ENCODE assay signal across 1 cellular context in genomic region chr1:41432481-41433280, GRCh38.
TF ChIP-seq lines count a peak whose summit lies in the region.

No MANE protein-coding gene starts in this region.

TF ChIP-seq in K562, 482 proteins besides CTCF, POLR2A, EP300 and RAD21 (continued from another document and continues in another):
- TF ChIP-seq REST (CRISPR knock-in tag; IDR thresholded peaks at IDR 0.05; ENCODE audit: low read depth) (0 out of 2 replicates have a peak, but pooled peaks have one; percentile 25), ERF (CRISPR knock-in tag; IDR thresholded peaks at IDR 0.05) (0 out of 2 replicates have a peak, but pooled peaks have one; percentile 41), CREB3L1 (IDR thresholded peaks at IDR 0.05; ENCODE audit: borderline replicate concordance, low read depth) (no peak), STAT5B (CRISPR knock-in tag; IDR thresholded peaks at IDR 0.05) (no peak), L3MBTL2 (IDR thresholded peaks at IDR 0.05) (0 out of 2 replicates have a peak, but pooled peaks have one; percentile 19), THRB (CRISPR knock-in tag; conservative IDR thresholded peaks at IDR 0.05) (peak; percentile 68; the same call in 1 of the 2 replicates), ZNF212 (CRISPR knock-in tag; IDR thresholded peaks at IDR 0.05) (no peak), PPARD (CRISPR knock-in tag; IDR thresholded peaks at IDR 0.05) (no peak), TCF7L2 (IDR thresholded peaks at IDR 0.05; ENCODE audit: low read depth, low read length) (no peak), SMARCA4 (IDR thresholded peaks at IDR 0.05) (peak; percentile 29; the same call in 1 of the 2 replicates), E2F5 (CRISPR knock-in tag; IDR thresholded peaks at IDR 0.05) (no peak; the same call in 1 of the 2 replicates), ZEB2 (IDR thresholded peaks at IDR 0.05) (no peak; the same call in 1 of the 2 replicates), MAFF (IDR thresholded peaks at IDR 0.05; ENCODE audit: low read length) (no peak), HINFP (tag; conservative IDR thresholded peaks at IDR 0.05; ENCODE audit: low read depth) (no peak), RFX5 (IDR thresholded peaks at IDR 0.05; ENCODE audit: low read depth, low read length) (no peak), E2F4 (CRISPR knock-in tag; IDR thresholded peaks at IDR 0.05; ENCODE audit: low read depth) (no peak), DACH1 (IDR thresholded peaks at IDR 0.05; ENCODE audit: partially characterized antibody) (peak; percentile 18), PATZ1 (CRISPR knock-in tag; IDR thresholded peaks at IDR 0.05; ENCODE audit: borderline replicate concordance) (no peak), MAFG (tag; conservative IDR thresholded peaks at IDR 0.05) (peak; percentile 39), CREM (IDR thresholded peaks at IDR 0.05; ENCODE audit: low read depth) (peak; percentile 86), FIP1L1 (IDR thresholded peaks at IDR 0.05; ENCODE audit: low read depth, low read length, poor library complexity, severe bottlenecking) (no peak), E2F6 (IDR thresholded peaks at IDR 0.05; ENCODE audit: borderline replicate concordance in 1 of 2, extremely low read depth in 1 of 2, insufficient read depth in 1 of 2, insufficient read length in 1 of 2, low read depth in 1 of 2, low read length in 1 of 2, poor library complexity in 1 of 2, severe bottlenecking in 1 of 2) (no peak), ZNF217 (CRISPR knock-in tag; IDR thresholded peaks at IDR 0.05) (no peak), MAFK (IDR thresholded peaks at IDR 0.05; ENCODE audit: low read length) (no peak), CBX2 (IDR thresholded peaks at IDR 0.05; ENCODE audit: insufficient read depth, low read length, poor library complexity, severe bottlenecking) (no peak), DPF2 (IDR thresholded peaks at IDR 0.05) (peak; percentile 59; the same call in 1 of the 2 replicates), BRD9 (IDR thresholded peaks at IDR 0.05; ENCODE audit: low read depth, partially characterized antibody) (no peak), HDGF (IDR thresholded peaks at IDR 0.05) (0 out of 2 replicates have a peak, but pooled peaks have one; percentile 75), MCM2 (IDR thresholded peaks at IDR 0.05; ENCODE audit: low read depth) (no peak), MCM5 (IDR thresholded peaks at IDR 0.05; ENCODE audit: low read depth) (no peak), JUNB (CRISPR knock-in tag; conservative IDR thresholded peaks at IDR 0.05) (peak; percentile 60; the same call in 1 of the 2 replicates), E2F3 (CRISPR knock-in tag; IDR thresholded peaks at IDR 0.05) (0 out of 2 replicates have a peak, but pooled peaks have one; percentile 20), RBM39 (optimal IDR thresholded peaks at IDR 0.05; ENCODE audit: low read depth, low read length) (peak; percentile 29), BRF1 (IDR thresholded peaks at IDR 0.05; ENCODE audit: borderline replicate concordance, extremely low read depth, insufficient read length) (no peak), ZNF785 (CRISPR knock-in tag; IDR thresholded peaks at IDR 0.05) (no peak), NCOA6 (IDR thresholded peaks at IDR 0.05) (no peak), ZNF311 (CRISPR knock-in tag; IDR thresholded peaks at IDR 0.05) (no peak), SMC3 (conservative IDR thresholded peaks at IDR 0.05; ENCODE audit: insufficient read depth, low read depth, low read length) (peak; percentile 99), NCOR1 (IDR thresholded peaks at IDR 0.05) (no peak), HSF4 (CRISPR knock-in tag; IDR thresholded peaks at IDR 0.05; ENCODE audit: borderline replicate concordance) (no peak), GABPB1 (CRISPR knock-in tag; IDR thresholded peaks at IDR 0.05) (peak; percentile 69; the same call in 1 of the 2 replicates), CHCHD3 (CRISPR knock-in tag; IDR thresholded peaks at IDR 0.05) (no peak), CBX3 (IDR thresholded peaks at IDR 0.05; ENCODE audit: borderline replicate concordance in 1 of 2, low read length in 2 of 2) (peak in 1 of 2 experiments; percentile 69; a peak in 1 of 3 replicates), SREBF2 (CRISPR knock-in tag; IDR thresholded peaks at IDR 0.05) (no peak), MYC (IDR thresholded peaks at IDR 0.05; ENCODE audit: low read depth, low read length) (peak; percentile 63), MYC (CRISPR knock-in tag; IDR thresholded peaks at IDR 0.05; ENCODE audit: borderline replicate concordance, low read depth) (no peak), ZBTB9 (CRISPR knock-in tag; IDR thresholded peaks at IDR 0.05) (0 out of 2 replicates have a peak, but pooled peaks have one; percentile 38), KLF6 (CRISPR knock-in tag; IDR thresholded peaks at IDR 0.05; ENCODE audit: borderline replicate concordance) (0 out of 2 replicates have a peak, but pooled peaks have one; percentile 32), ZNF644 (tag; IDR thresholded peaks at IDR 0.05; ENCODE audit: low read depth) (no peak), EZH2 (IDR thresholded peaks at IDR 0.05; ENCODE audit: borderline replicate concordance, low read depth, low read length) (no peak), CREB3 (tag; conservative IDR thresholded peaks at IDR 0.05; ENCODE audit: low read depth) (no peak), CC2D1A (IDR thresholded peaks at IDR 0.05) (peak; percentile 89), CBFA2T2 (conservative IDR thresholded peaks at IDR 0.05) (no peak), RCOR1 (IDR thresholded peaks at IDR 0.05; ENCODE audit: borderline replicate concordance in 1 of 2, low read depth in 2 of 2, low read length in 2 of 2) (peak in 1 of 2 experiments; percentile 54; a peak in 2 of 4 replicates), POU5F1 (IDR thresholded peaks at IDR 0.05; ENCODE audit: borderline replicate concordance, low read depth, low read length, partially characterized antibody) (no peak), GATAD2B (IDR thresholded peaks at IDR 0.05; ENCODE audit: borderline replicate concordance) (no peak), MTA1 (IDR thresholded peaks at IDR 0.05; ENCODE audit: borderline replicate concordance) (no peak), ZNF232 (CRISPR knock-in tag; IDR thresholded peaks at IDR 0.05) (0 out of 2 replicates have a peak, but pooled peaks have one; percentile 16), ARNT (IDR thresholded peaks at IDR 0.05) (peak in 1 of 2 experiments; percentile 58; a peak in 1 of 4 replicates)
